35 cellular contexts compared by ENCODE assay signal in the genomic region with DNA sequence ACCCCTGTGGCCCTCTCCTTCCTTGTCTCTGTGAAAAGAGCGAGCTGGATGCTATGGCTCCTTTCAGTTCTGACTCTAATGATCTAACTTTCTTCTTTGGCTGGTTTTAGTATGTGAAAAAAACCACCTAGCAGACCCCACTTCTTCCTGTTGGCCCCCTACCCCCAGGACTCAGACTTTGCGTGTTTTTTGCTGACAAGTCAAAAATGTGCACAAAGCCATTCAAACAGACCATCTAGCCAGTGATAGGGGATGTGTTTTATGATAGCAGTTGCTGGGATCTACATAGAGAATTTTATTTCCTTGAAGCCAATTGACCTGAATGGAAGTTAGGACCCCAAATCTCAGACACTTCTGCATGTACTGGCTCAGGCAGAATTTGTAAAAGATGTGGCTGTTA.
"Had no signal": no experiment of that assay in that cellular context is flagged by ENCODE, and none has a peak within 500 bp of the region (broad histone marks: within the 10 kb centered on the region; RNA-seq: fewer than 3 reads in every experiment).

No MANE protein-coding gene starts in this region.

- H3K4me3 ChIP-seq: coronary artery, dorsolateral prefrontal cortex, esophagus muscularis mucosa, gastrocnemius medialis had no signal

- ATAC-seq: activated CD4-positive, CD25-positive, alpha-beta regulatory T cell treated with anti-CD3 and anti-CD28 coated beads, Interleukin-2, amount 50 U/mL, for 24 hours; activated CD8-positive, alpha-beta T cell treated with anti-CD3 and anti-CD28 coated beads for 36 hours; activated T-cell treated with anti-CD3 and anti-CD28 coated beads, Interleukin-2, amount 50 U/mL, for 4 hours; activated T-helper 17 cell treated with anti-CD3 and anti-CD28 coated beads, Interleukin-2, amount 50 U/mL, for 72 hours; foreskin keratinocyte; gastrocnemius medialis; T-helper 17 cell had no signal

- H3K27me3 Mint-ChIP-seq: activated B cell treated with CpG ODN at 0.5 μM for 24 hours; activated CD8-positive, alpha-beta T cell treated with anti-CD3 and anti-CD28 coated beads for 36 hours; activated naive CD8-positive, alpha-beta T cell; activated T-helper 17 cell treated with anti-CD3 and anti-CD28 coated beads, Interleukin-2, amount 50 U/mL, for 72 hours; central memory CD8-positive, alpha-beta T cell; dendritic cell treated with granulocyte-macrophage colony-stimulating factor and Interleukin-4, amounts not matched to agents 40 ng/mL and 50 ng/mL, for 4 days; T-helper 17 cell had no signal

- H3K4me1 Mint-ChIP-seq: endodermal cell had no signal

- H3K9me3 Mint-ChIP-seq: activated B cell treated with CpG ODN at 0.5 μM for 24 hours; activated T-cell treated with anti-CD3 and anti-CD28 coated beads, Interleukin-2, amount 50 U/mL, for 4 hours; central memory CD8-positive, alpha-beta T cell; dendritic cell treated with granulocyte-macrophage colony-stimulating factor and Interleukin-4, amounts not matched to agents 40 ng/mL and 50 ng/mL, for 4 days; endodermal cell; T-helper 2 cell treated with Interferon-gamma antibody and Interleukin-4, amounts not matched to agents 5 μg/mL and 100 μg/mL, for 36 hours had no signal

- DNase-seq: activated B cell treated with CpG ODN at 0.5 μM for 24 hours; activated CD4-positive, alpha-beta T cell treated with anti-CD3 and anti-CD28 coated beads for 48 hours; activated CD4-positive, alpha-beta T cell treated with anti-CD3 and anti-CD28 coated beads, Interleukin-2, amount 50 U/mL, for 1 hour; activated CD4-positive, alpha-beta T cell treated with anti-CD3 and anti-CD28 coated beads, Interleukin-2, amount 50 U/mL, for 48 hours; activated CD8-positive, alpha-beta memory T cell treated with anti-CD3 and anti-CD28 coated beads for 24 hours; activated CD8-positive, alpha-beta T cell treated with anti-CD3 and anti-CD28 coated beads for 36 hours; activated effector memory CD4-positive, alpha-beta T cell treated with Interleukin-2 at 50 U/mL for 16 hours; activated gamma-delta T cell treated with Interleukin-2 at 50 U/mL for 16 hours; activated naive CD4-positive, alpha-beta T cell treated with anti-CD3 and anti-CD28 coated beads, Interleukin-2, amount 50 U/mL, for 16 hours; activated naive CD4-positive, alpha-beta T cell treated with Interleukin-2 at 50 U/mL for 16 hours; activated T-cell treated with anti-CD3 and anti-CD28 coated beads, Interleukin-2, amount 50 U/mL, for 4 hours; amniotic stem cell; anterior cingulate cortex; brain microvascular endothelial cell; dorsolateral prefrontal cortex; effector memory CD4-positive, alpha-beta T cell; endodermal cell; erythroblast; foreskin keratinocyte; gastrocnemius medialis; glutamatergic neuron; T-helper 1 cell; T-helper 17 cell; T1000; WERI-Rb-1 had no signal

- H3K4me1 ChIP-seq: foreskin keratinocyte, gastrocnemius medialis had no signal

- H3K4me3 Mint-ChIP-seq: activated B cell treated with CpG ODN at 0.5 μM for 24 hours; activated CD8-positive, alpha-beta T cell treated with anti-CD3 and anti-CD28 coated beads for 36 hours; activated naive CD8-positive, alpha-beta T cell; activated T-cell treated with anti-CD3 and anti-CD28 coated beads, Interleukin-2, amount 50 U/mL, for 4 hours; activated T-helper 17 cell treated with anti-CD3 and anti-CD28 coated beads, Interleukin-2, amount 50 U/mL, for 72 hours; central memory CD8-positive, alpha-beta T cell; dendritic cell treated with granulocyte-macrophage colony-stimulating factor and Interleukin-4, amounts not matched to agents 40 ng/mL and 50 ng/mL, for 4 days; endodermal cell; T-helper 17 cell; T-helper 2 cell treated with Interferon-gamma antibody and Interleukin-4, amounts not matched to agents 5 μg/mL and 100 μg/mL, for 36 hours had no signal

- FAIRE-seq: astrocyte, bronchial epithelial cell had no signal

- H3K27ac Mint-ChIP-seq: activated B cell treated with CpG ODN at 0.5 μM for 24 hours; activated CD8-positive, alpha-beta T cell treated with anti-CD3 and anti-CD28 coated beads for 36 hours; activated naive CD8-positive, alpha-beta T cell; activated T-helper 17 cell treated with anti-CD3 and anti-CD28 coated beads, Interleukin-2, amount 50 U/mL, for 72 hours; dendritic cell treated with granulocyte-macrophage colony-stimulating factor and Interleukin-4, amounts not matched to agents 40 ng/mL and 50 ng/mL, for 4 days; endodermal cell; T-helper 2 cell treated with Interferon-gamma antibody and Interleukin-4, amounts not matched to agents 5 μg/mL and 100 μg/mL, for 36 hours had no signal

- H3K36me3 ChIP-seq: brain microvascular endothelial cell, gastrocnemius medialis had no signal

- H3K27me3 ChIP-seq: brain microvascular endothelial cell, dorsolateral prefrontal cortex, esophagus muscularis mucosa, foreskin keratinocyte, gastrocnemius medialis had no signal

- H3K27ac ChIP-seq: brain microvascular endothelial cell, coronary artery, esophagus muscularis mucosa, foreskin keratinocyte, gastrocnemius medialis, WERI-Rb-1 had no signal

- H3K9me3 ChIP-seq: esophagus muscularis mucosa, gastrocnemius medialis had no signal
